Comparison of ENCODE assay signal across 14 cellular contexts in the genomic region with DNA sequence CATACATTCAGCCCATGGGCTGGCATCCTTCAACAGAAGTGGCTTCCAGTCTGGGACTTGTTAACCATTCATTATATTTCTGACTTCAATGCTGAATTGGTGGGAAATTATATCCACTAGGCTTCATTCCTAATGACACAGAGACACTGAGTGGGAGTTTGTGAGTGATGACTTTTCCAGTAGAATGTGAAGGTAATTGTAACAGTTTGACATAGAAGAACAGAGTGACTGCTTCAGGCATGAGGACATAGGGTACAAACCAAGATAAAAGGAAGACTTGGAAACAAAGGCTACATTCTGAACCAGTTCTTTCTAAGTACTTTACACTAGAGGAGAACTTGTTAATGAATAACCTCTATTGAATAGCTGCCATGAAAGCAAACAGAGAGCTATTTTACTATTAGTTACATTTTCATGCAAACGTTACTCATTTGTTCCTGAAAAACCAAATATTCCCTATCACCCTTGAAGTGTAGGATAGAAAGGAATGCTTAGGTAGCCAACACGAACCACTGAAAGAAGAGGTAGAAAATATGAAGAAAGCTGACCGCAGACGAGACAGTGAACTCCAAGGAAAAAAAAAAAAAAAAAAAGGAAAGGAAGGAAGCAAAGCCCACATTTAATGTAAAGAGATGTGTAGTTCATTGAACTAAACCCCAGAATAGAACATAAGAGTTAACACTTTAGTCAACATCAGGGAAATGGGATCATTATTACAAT.
DNase-seq lines count a peak whose midpoint lies in the region; ATAC-seq and TF ChIP-seq lines count a peak whose summit lies in the region.
"Had no signal": no experiment of that assay in that cellular context is flagged by ENCODE, and none has a peak within 500 bp of the region (broad histone marks: within the 10 kb centered on the region; RNA-seq: fewer than 3 reads in every experiment).

No MANE protein-coding gene starts in this region.

- TF ChIP-seq CTCF in Panc1 (IDR thresholded peaks at IDR 0.05): no peak
- no peak for TF ChIP-seq CTCF in fibroblast of mammary gland (conservative IDR thresholded peaks at IDR 0.05; ENCODE audit: control insufficient read depth, insufficient read depth, low read depth, low read length)
- TF ChIP-seq CTCF in foreskin keratinocyte (conservative IDR thresholded peaks at IDR 0.05): no peak

- H3K36me3 ChIP-seq in Panc1 (ENCODE audit: control insufficient read depth, insufficient read depth, low read length) (no peaks in the 10 kb centered on the region), mucosa of rectum (ENCODE audit: control insufficient read depth in 2 of 2, insufficient read depth in 2 of 2, low read length in 2 of 2) (no peaks in the 10 kb centered on the region)

- ATAC-seq in Panc1: no peak
- ATAC-seq in HG02763 (IDR thresholded peaks at IDR 0.05; ENCODE audit: unreplicated experiment): no peak
- ATAC-seq in HG02571 (IDR thresholded peaks at IDR 0.05; ENCODE audit: unreplicated experiment): no peak
- ATAC-seq in foreskin keratinocyte: no peak
- ATAC-seq: psoas muscle had no signal

- DNase-seq in DMS114 treated with DMSO at 0.1 percent for 48 hours (lab: John Stamatoyannopoulos, UW; ENCODE audit: unreplicated experiment) (peak; percentile 52), Panc1 (ENCODE audit: low read depth, low spot score) (no peak), fibroblast of mammary gland (ENCODE audit: low read depth) (peak; percentile 5), foreskin keratinocyte (no peak), islet precursor cell (no peak)
- DNase-seq: activated CD4-positive, alpha-beta T cell treated with anti-CD3 and anti-CD28 coated beads, Interleukin-2, amount 50 U/mL, for 4 hours; AML-193; PC-9; psoas muscle; stimulated activated CD4-positive, alpha-beta T cell treated with anti-CD3 and anti-CD28 coated beads, Interleukin-2, amount 100 ng/mL, for 48 hours had no signal

- H3K9ac ChIP-seq in mucosa of rectum (ENCODE audit: low read depth in 1 of 2, low read length in 2 of 2): no peak overlapping the region

- no peaks in the 10 kb centered on the region for H3K27me3 ChIP-seq in Panc1 (ENCODE audit: control insufficient read depth, insufficient read depth, low read length)
- H3K27me3 ChIP-seq in mucosa of rectum (ENCODE audit: control insufficient read depth in 2 of 2, insufficient read depth in 2 of 2, low read length in 2 of 2): no peaks in the 10 kb centered on the region
- no peaks in the 10 kb centered on the region for H3K27me3 ChIP-seq in foreskin keratinocyte

- H3K4me3 ChIP-seq in Panc1 (ENCODE audit: low read depth in 2 of 2, low read length in 2 of 2): no peak overlapping the region
- H3K4me3 ChIP-seq in fibroblast of mammary gland (ENCODE audit: control insufficient read depth, low read depth, low read length): no peak overlapping the region
- H3K4me3 ChIP-seq in mucosa of rectum (ENCODE audit: low read length in 2 of 2): peak overlapping the region; percentile 36 to 57
- H3K4me3 ChIP-seq: PC-9, psoas muscle had no signal

- BruUV-seq in Panc1 (replicated peaks; lab: Mats Ljungman, UMichigan): no TSS peak

- intact Hi-C loops in Panc1 (cut with micrococcal nuclease; ENCODE audit: unreplicated experiment): no loop called here

- H3K4me1 ChIP-seq in Panc1 (ENCODE audit: control insufficient read depth, insufficient read depth, low read length): peaks cover 5% of the 10 kb centered on the region; the same call in 1 of the 2 replicates
- peaks cover 3 to 9% of the 10 kb centered on the region in 2 donors for H3K4me1 ChIP-seq in mucosa of rectum (ENCODE audit: control insufficient read depth in 2 of 2, insufficient read depth in 2 of 2, low read length in 2 of 2)
- H3K4me1 ChIP-seq in foreskin keratinocyte: no peaks in the 10 kb centered on the region

- POLR2A ChIA-PET in Panc1 (lab: Charles Lee): interaction anchor here (0.6 kb wide), 1 partner anchor 52 kb away, joined by 3 read pairs; no protein-coding TSS in a partner anchor

- H3K9me3 ChIP-seq in Panc1 (ENCODE audit: control insufficient read depth, insufficient read depth, low read depth, low read length) (no peaks in the 10 kb centered on the region), mucosa of rectum (ENCODE audit: control insufficient read depth in 2 of 2, low read length in 2 of 2) (no peaks in the 10 kb centered on the region)
- H3K9me3 ChIP-seq: psoas muscle had no signal

- CTCF ChIA-PET in Panc1 (lab: Charles Lee): no interaction called here

- in situ Hi-C loops in Panc1 (cut with HindIII; ENCODE audit: low pct_unique_long_range_greater_than_20kb, low sequenced_read_pairs): no loop called here

- H3K27ac ChIP-seq in Panc1 (ENCODE audit: low read length): peak overlapping the region; percentile 75
- H3K27ac ChIP-seq in mucosa of rectum (ENCODE audit: low read depth in 2 of 2, low read length in 2 of 2): peak overlapping the region in 1 of 2 donors; percentile 48
- H3K27ac ChIP-seq in foreskin keratinocyte: no peak overlapping the region
- H3K27ac ChIP-seq: HL-60, PC-9, psoas muscle had no signal

Comparison
In these comparisons a context has a peak if more than half of its experiments do, and no peak if none do; other contexts are left out.
1. DNase-seq: peak in DMS114 treated with DMSO at 0.1 percent for 48 hours (single experiment) and fibroblast of mammary gland (single experiment); none in Panc1 (single experiment), foreskin keratinocyte (0 of 2) and islet precursor cell (single experiment).
2. H3K4me3 ChIP-seq: peak in mucosa of rectum (2 of 2); none in Panc1 (0 of 2) and fibroblast of mammary gland (single experiment).